Comparison of ENCODE assay signal across 22 cellular contexts in the genomic region with DNA sequence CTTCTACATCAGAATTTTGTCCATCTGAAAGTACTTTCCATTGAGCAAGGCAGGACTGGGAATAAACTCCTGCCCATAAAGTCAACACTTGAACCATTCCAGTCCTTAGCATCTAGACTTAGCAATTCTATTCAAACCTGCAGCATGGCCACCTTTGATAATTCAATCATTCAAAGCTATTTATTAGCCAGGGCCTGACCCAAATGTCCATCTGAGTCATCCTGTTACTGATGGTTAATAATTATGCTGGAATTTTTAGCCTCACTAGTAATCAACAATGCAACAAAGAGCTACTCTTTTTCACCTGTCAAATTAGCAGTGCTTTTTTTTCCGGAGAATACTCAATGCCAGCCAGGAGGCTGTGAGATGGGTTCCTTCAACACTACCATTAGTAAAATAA.
A peak's percentile ranks its signal among the peaks of the same experiment; 100 is the strongest.
DNase-seq lines count a peak whose midpoint lies in the region; ATAC-seq, FAIRE-seq and TF ChIP-seq lines count a peak whose summit lies in the region.
"Had no signal": no experiment of that assay in that cellular context is flagged by ENCODE, and none has a peak within 500 bp of the region (broad histone marks: within the 10 kb centered on the region; RNA-seq: fewer than 3 reads in every experiment).

No MANE protein-coding gene starts in this region.

- TF ChIP-seq CTCF in body of pancreas (IDR thresholded peaks at IDR 0.05) (no peak), pancreas (IDR thresholded peaks at IDR 0.05) (no peak)

- H3K36me3 Mint-ChIP-seq in stimulated activated memory B cell treated with anti-CD40 and anti-IgM and Interleukin-4, amounts not matched to agents 10 μg/mL and 1 μg/mL and 100 μg/mL, for 72 hours = no peaks in the 10 kb centered on the region
- no peaks in the 10 kb centered on the region for H3K36me3 Mint-ChIP-seq in activated naive CD4-positive, alpha-beta T cell treated with anti-CD3 and anti-CD28 coated beads for 36 hours (ENCODE audit: low read depth)
- H3K36me3 Mint-ChIP-seq: mesothelial cell of epicardium had no signal

- no peaks in the 10 kb centered on the region for H3K4me1 Mint-ChIP-seq in stimulated activated memory B cell treated with anti-CD40 and anti-IgM and Interleukin-4, amounts not matched to agents 10 μg/mL and 1 μg/mL and 100 μg/mL, for 72 hours
- H3K4me1 Mint-ChIP-seq in activated naive CD4-positive, alpha-beta T cell treated with anti-CD3 and anti-CD28 coated beads for 36 hours (ENCODE audit: low read depth) = peaks cover 25% of the 10 kb centered on the region
- H3K4me1 Mint-ChIP-seq: mesothelial cell of epicardium had no signal

- H3K27ac ChIP-seq in body of pancreas (peak overlapping the region; percentile 46 to 80 (median 76)), pancreas (peak overlapping the region in 3 of 4 donors; percentile 51 to 75 (median 65))
- H3K27ac ChIP-seq: coronary artery had no signal

- FAIRE-seq in pancreas (lab: Jason Lieb, UNC) = no peak

- no peak for TF ChIP-seq POLR2A in body of pancreas (IDR thresholded peaks at IDR 0.05)

- WGBS in body of pancreas, 2 donors = 35 to 49% methylated on average over 1 of the region's 1 CpG
- WGBS in pancreas, 2 donors = 49% methylated on average over 1 of the region's 1 CpG

- no peaks in the 10 kb centered on the region for H3K9me3 ChIP-seq in body of pancreas
- H3K9me3 ChIP-seq in pancreas = no peaks in the 10 kb centered on the region
- H3K9me3 ChIP-seq: Caco-2 had no signal

- no peaks in the 10 kb centered on the region for H3K27me3 ChIP-seq in body of pancreas
- H3K27me3 ChIP-seq in pancreas = no peaks in the 10 kb centered on the region

- H3K36me3 ChIP-seq in body of pancreas (replicated peaks in 1 of 2; ENCODE audit: insufficient read depth in 1 of 2, low read depth in 2 of 2) (no peaks in the 10 kb centered on the region), pancreas (no peaks in the 10 kb centered on the region)

- DNase-seq in body of pancreas (peak in 3 of 4 donors; percentile 10 to 38 (median 31)), pancreas (no peak), NCI-H526 treated with DMSO at 0.1 percent for 48 hours (lab: John Stamatoyannopoulos, UW) (no peak), left ventricle myocardium superior (no peak)
- DNase-seq in activated naive CD4-positive, alpha-beta T cell treated with anti-CD3 and anti-CD28 coated beads for 36 hours = no peak
- DNase-seq: activated CD4-positive, alpha-beta T cell treated with anti-CD3 and anti-CD28 coated beads for 36 hours; activated CD8-positive, alpha-beta memory T cell treated with anti-CD3 and anti-CD28 coated beads, Interleukin-2, amount 50 U/mL, for 48 hours; activated gamma-delta T cell treated with Interleukin-2 at 50 U/mL for 16 hours; AML-193; Caco-2; erythroblast; MM.1S; NCI-H1930; NCI-H69; stimulated activated CD4-positive, alpha-beta T cell treated with anti-CD3 and anti-CD28 coated beads, Interleukin-4, amount 100 ng/mL, for 1 hour; T1000 had no signal

- CTCF ChIA-PET in activated naive CD4-positive, alpha-beta T cell treated with anti-CD3 and anti-CD28 coated beads for 36 hours (lab: Charles Lee) = interaction anchor here (1.7 kb wide), 1 partner anchor 9 kb away, joined by 3 read pairs; no protein-coding TSS in a partner anchor

- no peaks in the 10 kb centered on the region for H3K9me3 Mint-ChIP-seq in stimulated activated memory B cell treated with anti-CD40 and anti-IgM and Interleukin-4, amounts not matched to agents 10 μg/mL and 1 μg/mL and 100 μg/mL, for 72 hours
- H3K9me3 Mint-ChIP-seq in activated naive CD4-positive, alpha-beta T cell treated with anti-CD3 and anti-CD28 coated beads for 36 hours = no peaks in the 10 kb centered on the region
- H3K9me3 Mint-ChIP-seq: mesothelial cell of epicardium had no signal

- H3K27ac Mint-ChIP-seq in stimulated activated memory B cell treated with anti-CD40 and anti-IgM and Interleukin-4, amounts not matched to agents 10 μg/mL and 1 μg/mL and 100 μg/mL, for 72 hours = no peak overlapping the region
- no peak overlapping the region for H3K27ac Mint-ChIP-seq in activated naive CD4-positive, alpha-beta T cell treated with anti-CD3 and anti-CD28 coated beads for 36 hours
- H3K27ac Mint-ChIP-seq: activated CD4-positive, alpha-beta T cell treated with anti-CD3 and anti-CD28 coated beads for 36 hours; mesothelial cell of epicardium had no signal

- intact Hi-C loops in body of pancreas (cut with DNase I) = no loop called here
- intact Hi-C loops in pancreas (cut with DNase I) = no loop called here
- intact Hi-C loops in left ventricle myocardium superior (cut with micrococcal nuclease) = no loop called here
- intact Hi-C loops in activated naive CD4-positive, alpha-beta T cell treated with anti-CD3 and anti-CD28 coated beads for 36 hours (cut with micrococcal nuclease) = no loop called here

- no peak overlapping the region for H3K4me3 Mint-ChIP-seq in stimulated activated memory B cell treated with anti-CD40 and anti-IgM and Interleukin-4, amounts not matched to agents 10 μg/mL and 1 μg/mL and 100 μg/mL, for 72 hours
- H3K4me3 Mint-ChIP-seq in activated naive CD4-positive, alpha-beta T cell treated with anti-CD3 and anti-CD28 coated beads for 36 hours = no peak overlapping the region
- H3K4me3 Mint-ChIP-seq: activated CD4-positive, alpha-beta T cell treated with anti-CD3 and anti-CD28 coated beads for 36 hours; mesothelial cell of epicardium had no signal

- peaks cover 26% of the 10 kb centered on the region for H3K27me3 Mint-ChIP-seq in stimulated activated memory B cell treated with anti-CD40 and anti-IgM and Interleukin-4, amounts not matched to agents 10 μg/mL and 1 μg/mL and 100 μg/mL, for 72 hours
- H3K27me3 Mint-ChIP-seq in activated naive CD4-positive, alpha-beta T cell treated with anti-CD3 and anti-CD28 coated beads for 36 hours (ENCODE audit: low read depth) = no peaks in the 10 kb centered on the region
- H3K27me3 Mint-ChIP-seq: activated CD4-positive, alpha-beta T cell treated with anti-CD3 and anti-CD28 coated beads for 36 hours had no signal

- no peak overlapping the region for H3K4me3 ChIP-seq in body of pancreas
- H3K4me3 ChIP-seq in pancreas = no peak overlapping the region
- H3K4me3 ChIP-seq: coronary artery had no signal

- peaks cover 36% of the 10 kb centered on the region for H3K4me1 ChIP-seq in body of pancreas
- H3K4me1 ChIP-seq in pancreas = peaks cover 0 to 7% (median 0%) of the 10 kb centered on the region in 3 donors
- H3K4me1 ChIP-seq: Caco-2 had no signal

- peak; percentile 51 for ATAC-seq in GM19395 (IDR thresholded peaks at IDR 0.05; ENCODE audit: unreplicated experiment)
- peak; percentile 52 for ATAC-seq in HG03108 (IDR thresholded peaks at IDR 0.05; ENCODE audit: unreplicated experiment)
- ATAC-seq in body of pancreas = peak; percentile 87
- ATAC-seq in pancreas = peak; percentile 81 to 86 (median 84)
- ATAC-seq in stimulated activated memory B cell treated with anti-CD40 and anti-IgM and Interleukin-4, amounts not matched to agents 10 μg/mL and 1 μg/mL and 100 μg/mL, for 72 hours = no peak
- no peak for ATAC-seq in left ventricle myocardium superior
- ATAC-seq: activated CD4-positive, alpha-beta T cell treated with anti-CD3 and anti-CD28 coated beads for 36 hours; sciatic nerve had no signal

Comparison
In these comparisons a context has a peak if more than half of its experiments do, and no peak if none do; other contexts are left out.
1. ATAC-seq: peak in GM19395 (single experiment), HG03108 (single experiment), body of pancreas (single experiment) and pancreas (4 of 4); none in stimulated activated memory B cell treated with anti-CD40 and anti-IgM and Interleukin-4, amounts not matched to agents 10 μg/mL and 1 μg/mL and 100 μg/mL, for 72 hours (single experiment) and left ventricle myocardium superior (single experiment).
2. DNase-seq: peak in body of pancreas (3 of 4); none in pancreas (0 of 6), NCI-H526 treated with DMSO at 0.1 percent for 48 hours (single experiment), left ventricle myocardium superior (single experiment) and activated naive CD4-positive, alpha-beta T cell treated with anti-CD3 and anti-CD28 coated beads for 36 hours (single experiment).